Comparison of ENCODE assay signal across 13 cellular contexts in the genomic region with DNA sequence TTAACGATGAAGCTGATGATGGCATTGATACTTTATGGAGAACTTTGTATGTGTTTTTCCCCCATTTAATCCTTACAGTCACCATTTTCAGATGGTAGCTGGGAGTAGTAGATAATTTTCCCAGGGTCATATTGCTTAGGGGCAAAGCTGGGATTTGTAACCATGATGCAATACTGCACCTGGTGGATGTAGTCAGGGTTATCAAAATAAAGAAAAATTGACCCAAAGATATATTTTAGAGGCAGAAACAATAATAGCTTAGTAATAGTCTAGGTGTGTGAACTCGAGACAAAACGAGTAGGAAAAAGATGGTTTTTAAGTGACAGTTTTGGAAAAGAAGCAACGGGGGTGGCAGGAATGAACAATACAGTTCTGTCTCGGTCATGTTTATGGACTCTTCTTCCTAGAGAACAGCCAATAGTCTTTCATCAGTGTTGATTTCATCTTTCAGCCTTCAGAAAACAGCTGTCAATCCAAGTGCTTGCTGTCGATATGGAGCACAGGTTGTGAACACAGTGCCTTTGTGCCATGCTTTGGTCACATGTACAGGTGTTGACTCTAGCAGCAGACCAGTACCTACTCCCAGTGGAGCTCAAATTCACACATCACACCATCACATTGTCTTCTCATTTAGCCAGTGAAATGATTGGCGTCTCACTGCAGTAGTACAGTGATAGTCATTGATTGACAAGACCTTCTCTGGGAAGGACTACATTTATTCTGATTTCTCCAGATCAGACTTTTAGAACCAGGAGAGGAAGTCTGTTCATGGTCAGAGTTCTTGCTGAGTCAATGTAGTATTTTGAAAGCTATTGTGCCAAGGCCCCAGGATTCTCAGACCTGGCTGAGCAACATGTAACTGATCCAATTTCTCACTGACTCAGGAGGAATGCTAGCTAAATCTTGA.
DNase-seq lines count a peak whose midpoint lies in the region; TF ChIP-seq lines count a peak whose summit lies in the region.
"Had no signal": no experiment of that assay in that cellular context is flagged by ENCODE, and none has a peak within 500 bp of the region (broad histone marks: within the 10 kb centered on the region; RNA-seq: fewer than 3 reads in every experiment).

No MANE protein-coding gene starts in this region.

- H3K27me3 ChIP-seq in PC-9 (ENCODE audit: insufficient read depth, low read depth) (no peaks in the 10 kb centered on the region), trophoblast cell (ENCODE audit: insufficient read depth, low read length) (no peaks in the 10 kb centered on the region), thyroid gland (no peaks in the 10 kb centered on the region)

- TF ChIP-seq POLR2A in thyroid gland (IDR thresholded peaks at IDR 0.05) = no peak

- TF ChIP-seq CTCF in PC-9 (conservative IDR thresholded peaks at IDR 0.05) = no peak
- no peak for TF ChIP-seq CTCF in Calu3 (IDR thresholded peaks at IDR 0.05; ENCODE audit: unreplicated experiment)
- TF ChIP-seq CTCF in thyroid gland (IDR thresholded peaks at IDR 0.05) = no peak

- CTCF ChIA-PET in PC-9 (lab: Charles Lee) = interaction anchor here (0.6 kb wide), 1 partner anchor 150 kb away, joined by 3 read pairs; no protein-coding TSS in a partner anchor
- CTCF ChIA-PET in Calu3 (lab: Charles Lee) = no interaction called here

- H3K4me1 ChIP-seq in PC-9 (replicated peaks; ENCODE audit: insufficient read depth) = peaks cover 77% of the 10 kb centered on the region
- H3K4me1 ChIP-seq in trophoblast cell (ENCODE audit: control insufficient read depth in 1 of 2, insufficient read depth in 2 of 2, low read length in 2 of 2) = peaks cover 15 to 32% of the 10 kb centered on the region in 2 experiments
- peaks cover 20 to 60% of the 10 kb centered on the region in 2 donors for H3K4me1 ChIP-seq in thyroid gland

- H3K4me1 Mint-ChIP-seq in Calu3 (ENCODE audit: low read depth, unreplicated experiment) = peaks cover 83% of the 10 kb centered on the region

- no peaks in the 10 kb centered on the region for H3K27me3 Mint-ChIP-seq in Calu3 (ENCODE audit: unreplicated experiment)

- peaks cover 13% of the 10 kb centered on the region for H3K36me3 Mint-ChIP-seq in Calu3 (ENCODE audit: insufficient read depth, unreplicated experiment)
- H3K36me3 Mint-ChIP-seq: naive thymus-derived CD4-positive, alpha-beta T cell had no signal

- intact Hi-C loops in PC-9 (cut with micrococcal nuclease; ENCODE audit: unreplicated experiment) (loop anchor here (5.0 to 10.0 kb wide), 4 partner anchors 73 to 305 kb away; a partner anchor contains a TSS), Calu3 (cut with micrococcal nuclease; ENCODE audit: unreplicated experiment) (loop anchor here (5.0 kb wide), 2 partner anchors 73 to 97 kb away; a partner anchor contains a TSS), posterior cingulate gyrus (cut with DNase I) (no loop called here), thyroid gland (cut with DNase I) (no loop called here)

- BruUV-seq in PC-9 (replicated peaks; lab: Mats Ljungman, UMichigan) = no TSS peak
- BruUV-seq in Calu3 (replicated peaks; lab: Mats Ljungman, UMichigan) = no TSS peak

- H3K9me3 ChIP-seq in PC-9 (ENCODE audit: insufficient read depth, low read depth) = no peaks in the 10 kb centered on the region; the same call in 1 of the 2 replicates
- no peaks in the 10 kb centered on the region for H3K9me3 ChIP-seq in trophoblast cell (ENCODE audit: insufficient read depth, low read depth, low read length)
- no peaks in the 10 kb centered on the region for H3K9me3 ChIP-seq in thyroid gland

- H3K9me3 Mint-ChIP-seq in Calu3 (ENCODE audit: low read depth, unreplicated experiment) = no peaks in the 10 kb centered on the region
- H3K9me3 Mint-ChIP-seq: activated T-cell treated with anti-CD3 and anti-CD28 coated beads, Interleukin-2, amount 50 U/mL, for 4 hours; naive thymus-derived CD4-positive, alpha-beta T cell had no signal

- WGBS in trophoblast cell (ENCODE audit: extremely low coverage, insufficient coverage, insufficient read length) = no CpG with 5 or more reads among the region's 7 CpGs
- WGBS in thyroid gland, 2 donors = 86 to 94% methylated on average over 7 of the region's 7 CpGs

- H3K79me1 ChIP-seq in trophoblast cell (ENCODE audit: low read length) = peaks cover 12% of the 10 kb centered on the region

- H2BK120ac ChIP-seq in trophoblast cell (ENCODE audit: insufficient read depth, low read length, poor library complexity) = peak overlapping the region; percentile 64

- H3K36me3 ChIP-seq in PC-9 (ENCODE audit: low read depth) (no peaks in the 10 kb centered on the region), trophoblast cell (ENCODE audit: control insufficient read depth in 1 of 2, insufficient read depth in 2 of 2, low read length in 2 of 2) (no peaks in the 10 kb centered on the region), thyroid gland (no peaks in the 10 kb centered on the region)

- peaks cover 32% of the 10 kb centered on the region for H3F3A ChIP-seq in PC-9 (ENCODE audit: insufficient read depth, low read depth)

- H2AFZ ChIP-seq in PC-9 = no peak overlapping the region
- no peak overlapping the region for H2AFZ ChIP-seq in trophoblast cell (ENCODE audit: insufficient read depth, low read length, poor library complexity)

- peak overlapping the region; percentile 22 for H3K27ac ChIP-seq in PC-9
- H3K27ac ChIP-seq in epithelial cell of prostate = peak overlapping the region; percentile 53
- no peak overlapping the region for H3K27ac ChIP-seq in trophoblast cell (ENCODE audit: low read depth, low read length)
- H3K27ac ChIP-seq in thyroid gland = no peak overlapping the region

- POLR2A ChIA-PET in PC-9 (lab: Charles Lee; ENCODE audit: unreplicated experiment) = interaction anchor here (0.6 kb wide), 2 partner anchors 15 to 98 kb away, joined by 4 read pairs; no protein-coding TSS in a partner anchor

- no peak overlapping the region for H3K4me2 ChIP-seq in PC-9
- H3K4me2 ChIP-seq in trophoblast cell (ENCODE audit: low read length) = no peak overlapping the region

- peak overlapping the region; percentile 15 for H3K4ac ChIP-seq in trophoblast cell (ENCODE audit: low read depth, low read length)

- no peak overlapping the region for H4K12ac ChIP-seq in trophoblast cell (ENCODE audit: low read depth, low read length)

- H3K4me3 Mint-ChIP-seq in Calu3 (ENCODE audit: low read depth, unreplicated experiment) = no peak overlapping the region
- H3K4me3 Mint-ChIP-seq: activated T-cell treated with anti-CD3 and anti-CD28 coated beads, Interleukin-2, amount 50 U/mL, for 4 hours; naive thymus-derived CD4-positive, alpha-beta T cell had no signal

- H3K27ac Mint-ChIP-seq in Calu3 (ENCODE audit: unreplicated experiment) = no peak overlapping the region
- H3K27ac Mint-ChIP-seq: naive thymus-derived CD4-positive, alpha-beta T cell had no signal

- no peak overlapping the region for H4K91ac ChIP-seq in trophoblast cell (ENCODE audit: low read depth, low read length)

- peak; percentile 41 for DNase-seq in GM03348 (ENCODE audit: low spot score)
- no peak for DNase-seq in PC-9
- DNase-seq in epithelial cell of prostate (ENCODE audit: low read depth, low spot score) = no peak
- DNase-seq in trophoblast cell = no peak
- DNase-seq in NCI-H2171 (lab: John Stamatoyannopoulos, UW) = no peak
- no peak for DNase-seq in Calu3
- DNase-seq in posterior cingulate gyrus = no peak
- DNase-seq in thyroid gland = no peak
- DNase-seq: activated CD4-positive, CD25-positive, alpha-beta regulatory T cell treated with anti-CD3 and anti-CD28 coated beads, Interleukin-2, amount 50 U/mL, for 72 hours; activated T-cell treated with anti-CD3 and anti-CD28 coated beads, Interleukin-2, amount 50 U/mL, for 4 hours; naive thymus-derived CD4-positive, alpha-beta T cell; NCI-H526 treated with DMSO at 0.1 percent for 48 hours; stimulated activated CD4-positive, alpha-beta T cell treated with anti-CD3 and anti-CD28 coated beads, Interleukin-15, amount 100 ng/mL, for 24 hours had no signal

- H4K8ac ChIP-seq in trophoblast cell (ENCODE audit: low read depth, low read length) = no peak overlapping the region

- H2BK12ac ChIP-seq in trophoblast cell (ENCODE audit: low read length) = peak overlapping the region; percentile 51

- H3K4me3 ChIP-seq in PC-9 = no peak overlapping the region
- H3K4me3 ChIP-seq in trophoblast cell (ENCODE audit: low read depth, low read length) = no peak overlapping the region
- no peak overlapping the region for H3K4me3 ChIP-seq in thyroid gland (replicated peaks in 1 of 3)

- H3K9me2 ChIP-seq in PC-9 (ENCODE audit: insufficient read depth) = no peaks in the 10 kb centered on the region

- H3K23ac ChIP-seq in trophoblast cell (ENCODE audit: low read length) = no peak overlapping the region

- H4K20me1 ChIP-seq in PC-9 (ENCODE audit: insufficient read depth) = no peaks in the 10 kb centered on the region; the same call in 1 of the 2 replicates

- no peak overlapping the region for H2BK5ac ChIP-seq in trophoblast cell (ENCODE audit: low read depth, low read length, poor library complexity)

- H3K18ac ChIP-seq in trophoblast cell (ENCODE audit: low read length) = peak overlapping the region; percentile 59

- H3K9ac ChIP-seq in trophoblast cell (ENCODE audit: low read length) = no peak overlapping the region

- no peak overlapping the region for H2AK5ac ChIP-seq in trophoblast cell (ENCODE audit: low read length)

- H3K79me2 ChIP-seq in PC-9 (ENCODE audit: low read depth) = peaks cover 93% of the 10 kb centered on the region
- no peaks in the 10 kb centered on the region for H3K79me2 ChIP-seq in trophoblast cell (ENCODE audit: control insufficient read depth, insufficient read depth, low read length, poor library complexity)

- H3K14ac ChIP-seq in trophoblast cell (ENCODE audit: low read length) = peak overlapping the region; percentile 50

Comparison
In these comparisons a context has a peak if more than half of its experiments do, and no peak if none do; other contexts are left out.
1. H3K27ac ChIP-seq: peak in PC-9 (single experiment) and epithelial cell of prostate (single experiment); none in trophoblast cell (single experiment) and thyroid gland (0 of 3).
2. intact Hi-C loops: an anchor here in PC-9 (5.0 to 10.0 kb wide) and Calu3 (5.0 kb wide); none called in posterior cingulate gyrus and thyroid gland.